In the genomic region with DNA sequence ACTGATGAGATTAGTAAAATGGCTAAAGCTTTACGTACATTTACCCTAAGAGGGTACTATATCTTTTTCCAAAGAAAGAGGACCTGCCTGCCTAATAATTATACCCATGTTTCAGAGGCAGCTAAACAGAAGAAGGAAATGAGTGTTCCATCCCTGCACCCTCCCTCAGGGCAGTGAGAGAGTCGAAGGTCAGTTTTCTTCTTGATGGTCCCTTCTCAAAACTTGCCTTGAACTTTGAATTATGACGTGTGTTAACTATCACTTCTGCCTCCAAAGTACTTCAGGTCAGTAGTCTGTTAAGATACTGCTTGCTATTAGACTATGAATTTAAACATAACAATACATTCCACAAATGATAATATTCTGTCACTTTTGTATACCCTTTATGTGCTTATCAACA, we compare ENCODE assay signal across 11 cellular contexts.
"Had no signal": no experiment of that assay in that cellular context is flagged by ENCODE, and none has a peak within 500 bp of the region (broad histone marks: within the 10 kb centered on the region; RNA-seq: fewer than 3 reads in every experiment).

No MANE protein-coding gene starts in this region.

- H3K27ac Mint-ChIP-seq: GM23338, H9, HFFc6 had no signal

- H3K4me2 ChIP-seq: GM23338 had no signal

- DNase-seq: GM23248, GOT3, H7, H9, HCEC 1CT, HFFc6 had no signal

- H3K4me3 Mint-ChIP-seq: GM23338, H9, HFFc6 had no signal

- ATAC-seq: GM23338, HCT116 had no signal

- H3K9me3 ChIP-seq: HAP-1 had no signal

- H3K36me3 ChIP-seq: HAP-1 had no signal

- H3K4me3 ChIP-seq: GM23248, GM23338, HAP-1 had no signal

- H3K4me1 ChIP-seq: HAP-1 had no signal

- FAIRE-seq: H1, H54 had no signal

- H2AFZ ChIP-seq: GM23248, GM23338 had no signal

- H3K27ac ChIP-seq: GM23248 had no signal

- H3K9me3 Mint-ChIP-seq: GM23338, H9, HFFc6 had no signal
